Comparison of ENCODE assay signal across 13 cellular contexts in the genomic region with DNA sequence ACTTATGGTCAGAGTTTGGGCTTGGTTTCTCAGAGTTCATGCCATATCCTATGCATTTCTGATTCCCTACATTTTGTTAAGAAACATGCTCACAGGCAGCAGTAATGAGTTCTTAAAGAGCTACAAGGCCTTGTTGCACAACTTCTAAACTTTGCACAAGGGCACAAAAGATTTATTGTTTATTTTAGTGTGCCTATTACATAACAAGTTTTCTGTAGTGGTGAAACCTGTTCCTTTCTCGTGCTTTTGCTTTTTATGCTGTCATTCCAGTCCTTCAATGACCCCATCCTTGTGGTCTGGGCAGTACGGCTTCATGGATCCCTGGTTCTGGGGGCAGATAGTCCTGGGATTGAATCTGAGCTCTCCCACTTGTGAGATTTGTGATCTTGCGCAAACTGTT. TPM values are rescaled to one million over a fixed set of nuclear protein-coding genes. Genes with fewer than 3 reads are reported as not detected.
DNase-seq lines count a peak whose midpoint lies in the region; ATAC-seq, FAIRE-seq and TF ChIP-seq lines count a peak whose summit lies in the region.
"Had no signal": no experiment of that assay in that cellular context is flagged by ENCODE, and none has a peak within 500 bp of the region (broad histone marks: within the 10 kb centered on the region; RNA-seq: fewer than 3 reads in every experiment).

No MANE protein-coding gene starts in this region.

- H3K36me3 ChIP-seq in Caco-2 (ENCODE audit: control insufficient read depth, insufficient read depth, low read length) (peaks cover 2% of the 10 kb centered on the region; the same call in 1 of the 2 replicates), heart right ventricle (peaks cover 0 to 83% (median 27%) of the 10 kb centered on the region in 9 donors)

- peaks cover 26% of the 10 kb centered on the region for H3K4me1 Mint-ChIP-seq in Caco-2 (ENCODE audit: low read depth, unreplicated experiment)
- peaks cover 17 to 26% of the 10 kb centered on the region in 2 donors for H3K4me1 Mint-ChIP-seq in stimulated activated naive B cell treated with anti-CD40 and anti-IgM and Interleukin-4, amounts not matched to agents 10 μg/mL and 1 μg/mL and 100 μg/mL, for 72 hours
- H3K4me1 Mint-ChIP-seq: GM23338 had no signal

- intact Hi-C loops in Caco-2 (cut with micrococcal nuclease; ENCODE audit: unreplicated experiment): loop anchor here (1.0 kb wide), 1 partner anchor 10 kb away; no protein-coding TSS in a partner anchor
- intact Hi-C loops in heart right ventricle (cut with DNase I): no loop called here
- intact Hi-C loops in sciatic nerve (cut with DNase I): no loop called here

- ATAC-seq in heart right ventricle (no peak), sciatic nerve (peak; percentile 96), GM21786 (IDR thresholded peaks at IDR 0.05; ENCODE audit: unreplicated experiment) (no peak)
- no peak for ATAC-seq in stimulated activated naive B cell treated with anti-CD40 and anti-IgM and Interleukin-4, amounts not matched to agents 10 μg/mL and 1 μg/mL and 100 μg/mL, for 72 hours (replicated peaks)
- ATAC-seq: GM23338 had no signal

- no TSS peak for BruUV-seq in Caco-2 (replicated peaks; lab: Mats Ljungman, UMichigan)

- POLR2A ChIA-PET in Caco-2 (lab: Charles Lee): interaction anchor here (0.6 to 1.2 kb wide), 4 partner anchors 11 to 569 kb away, joined by 5 to 9 read pairs (median 6); partner anchors contain the start of genes DPY19L3 and ZNF507

- H3K27me3 ChIP-seq in Caco-2 (replicated peaks; ENCODE audit: control insufficient read depth, insufficient read depth, low read length) (no peaks in the 10 kb centered on the region), heart right ventricle (peaks cover 0 to 72% (median 0%) of the 10 kb centered on the region in 7 donors)
- H3K27me3 ChIP-seq: BLaER1 had no signal

- DNase-seq in Caco-2: peak in 1 of 2 experiments; percentile 73
- DNase-seq in heart right ventricle: no peak
- no peak for DNase-seq in sciatic nerve (ENCODE audit: low spot score)
- DNase-seq in activated CD8-positive, alpha-beta memory T cell treated with anti-CD3 and anti-CD28 coated beads for 24 hours: no peak
- no peak for DNase-seq in GM19239 (ENCODE audit: insufficient read length, low spot score)
- DNase-seq in stimulated activated naive B cell treated with anti-CD40 and anti-IgM and Interleukin-4, amounts not matched to agents 10 μg/mL and 1 μg/mL and 100 μg/mL, for 72 hours: no peak
- DNase-seq: NCI-H2227 treated with DMSO at 0.1 percent for 48 hours had no signal

- H3K4me3 Mint-ChIP-seq in Caco-2 (ENCODE audit: unreplicated experiment): peak overlapping the region; percentile 4
- H3K4me3 Mint-ChIP-seq in stimulated activated naive B cell treated with anti-CD40 and anti-IgM and Interleukin-4, amounts not matched to agents 10 μg/mL and 1 μg/mL and 100 μg/mL, for 72 hours: no peak overlapping the region
- H3K4me3 Mint-ChIP-seq: activated naive CD8-positive, alpha-beta T cell; GM23338 had no signal

- peak overlapping the region; percentile 41 for H3K27ac Mint-ChIP-seq in Caco-2 (ENCODE audit: unreplicated experiment)
- H3K27ac Mint-ChIP-seq in stimulated activated naive B cell treated with anti-CD40 and anti-IgM and Interleukin-4, amounts not matched to agents 10 μg/mL and 1 μg/mL and 100 μg/mL, for 72 hours: no peak overlapping the region
- H3K27ac Mint-ChIP-seq: activated naive CD8-positive, alpha-beta T cell; GM23338 had no signal

- H3K27me3 Mint-ChIP-seq in Caco-2 (ENCODE audit: insufficient read depth, unreplicated experiment): no peaks in the 10 kb centered on the region
- no peaks in the 10 kb centered on the region for H3K27me3 Mint-ChIP-seq in stimulated activated naive B cell treated with anti-CD40 and anti-IgM and Interleukin-4, amounts not matched to agents 10 μg/mL and 1 μg/mL and 100 μg/mL, for 72 hours
- H3K27me3 Mint-ChIP-seq: activated naive CD8-positive, alpha-beta T cell had no signal

- no peaks in the 10 kb centered on the region for H3K9me3 ChIP-seq in Caco-2
- no peaks in the 10 kb centered on the region for H3K9me3 ChIP-seq in heart right ventricle
- H3K9me3 ChIP-seq: BLaER1 had no signal

- 64 to 83% methylated on average over 3 of the region's 3 CpGs for WGBS in heart right ventricle, 2 donors

- H3K36me3 Mint-ChIP-seq in Caco-2 (ENCODE audit: insufficient read depth, unreplicated experiment): peaks cover 68% of the 10 kb centered on the region
- peaks cover 41 to 66% of the 10 kb centered on the region in 2 donors for H3K36me3 Mint-ChIP-seq in stimulated activated naive B cell treated with anti-CD40 and anti-IgM and Interleukin-4, amounts not matched to agents 10 μg/mL and 1 μg/mL and 100 μg/mL, for 72 hours

- peak overlapping the region; percentile 90 for H3K27ac ChIP-seq in angular gyrus (ENCODE audit: low read depth, low read length)
- H3K27ac ChIP-seq in heart right ventricle: peak overlapping the region in 6 of 10 donors; percentile 9 to 68 (median 62)
- H3K27ac ChIP-seq: BLaER1, KMS-11 had no signal

- no peaks in the 10 kb centered on the region for H3K9me3 Mint-ChIP-seq in Caco-2 (ENCODE audit: unreplicated experiment)
- H3K9me3 Mint-ChIP-seq in stimulated activated naive B cell treated with anti-CD40 and anti-IgM and Interleukin-4, amounts not matched to agents 10 μg/mL and 1 μg/mL and 100 μg/mL, for 72 hours: no peaks in the 10 kb centered on the region
- H3K9me3 Mint-ChIP-seq: GM23338 had no signal

- CTCF ChIA-PET in Caco-2 (lab: Charles Lee): interaction anchor here (0.6 to 1.1 kb wide), 3 partner anchors 11 to 18 kb away, joined by 3 to 5 read pairs (median 4); partner anchors contain the start of gene ZNF507

- H3K4me1 ChIP-seq in Caco-2 (peaks cover 26% of the 10 kb centered on the region), heart right ventricle (peaks cover 0 to 39% (median 18%) of the 10 kb centered on the region in 9 donors)
- H3K4me1 ChIP-seq: BLaER1 had no signal

- H3K4me3 ChIP-seq in Caco-2 (ENCODE audit: low read depth, low read length) (no peak overlapping the region), heart right ventricle (no peak overlapping the region)
- H3K4me3 ChIP-seq: BLaER1, GM23338 had no signal

- TF ChIP-seq CTCF in Caco-2 (IDR thresholded peaks at IDR 0.05; ENCODE audit: insufficient read depth in 1 of 2, low read depth in 1 of 2, low read length in 1 of 2, severe bottlenecking in 1 of 2, unreplicated experiment in 1 of 2): no peak
- TF ChIP-seq CTCF in heart right ventricle (IDR thresholded peaks at IDR 0.05): no peak

- no peak for FAIRE-seq in GM19239 (lab: Jason Lieb, UNC)

RNA-seq across cellular contexts. Expression of gene ZNF507, which starts 17.8 kb away (rescaled TPM):
- 26.6 and 27.4 TPM in 2 replicates for total RNA-seq in Caco-2 (2022)
- total RNA-seq in heart right ventricle: 10 to 100 TPM; 13.3 to 26.6 (median 17.7) TPM
- 1 to 10 TPM; 2.7 to 5.6 TPM for polyA plus RNA-seq in heart right ventricle
- 29.0 TPM for total RNA-seq in sciatic nerve

RNA-seq across cellular contexts. Expression of gene DPY19L3, which starts 42.4 kb away (rescaled TPM):
- total RNA-seq in Caco-2 (2022) (40.7 and 41.5 TPM in 2 replicates), heart right ventricle (10 to 100 TPM in 1 of 10 donors, 1 to 10 TPM in 9; 3.2 to 11.8 (median 4.7) TPM), sciatic nerve (43.6 TPM)
- 1 to 10 TPM; 2.9 to 3.5 TPM for polyA plus RNA-seq in heart right ventricle
